Comparison of ENCODE assay signal across 1 cellular context in genomic region chr16:74771656-74772315, GRCh38.
TF ChIP-seq lines count a peak whose summit lies in the region.

No MANE protein-coding gene starts in this region.

TF ChIP-seq in K562, 482 proteins besides CTCF, POLR2A, EP300 and RAD21 (continued from another document):
- TF ChIP-seq PRDM10 (IDR thresholded peaks at IDR 0.05; ENCODE audit: partially characterized antibody) (no peak), MXD1 (CRISPR knock-in tag; IDR thresholded peaks at IDR 0.05; ENCODE audit: borderline replicate concordance, poor library complexity, severe bottlenecking) (no peak), SNIP1 (IDR thresholded peaks at IDR 0.05; ENCODE audit: low read depth) (no peak), ZNF695 (CRISPR knock-in tag; IDR thresholded peaks at IDR 0.05) (no peak), ZFP36 (IDR thresholded peaks at IDR 0.05; ENCODE audit: low read depth, low read length, partially characterized antibody) (no peak), SAFB2 (IDR thresholded peaks at IDR 0.05; ENCODE audit: borderline replicate concordance, low read depth, low read length, severe bottlenecking) (no peak), ZNF561 (CRISPR knock-in tag; conservative IDR thresholded peaks at IDR 0.05) (no peak), ZNF121 (CRISPR knock-in tag; conservative IDR thresholded peaks at IDR 0.05) (peak; percentile 45), ARID1B (IDR thresholded peaks at IDR 0.05) (no peak), PML (IDR thresholded peaks at IDR 0.05; ENCODE audit: low read length) (no peak), ZBTB5 (IDR thresholded peaks at IDR 0.05) (no peak), XRCC3 (IDR thresholded peaks at IDR 0.05) (no peak), BCOR (IDR thresholded peaks at IDR 0.05) (no peak)
TF ChIP-seq in K562: peak in this region for 2.
